Comparison of ENCODE assay signal across 8 cellular contexts in genomic region chr4:138035781-138036258, GRCh38.
A peak's percentile ranks its signal among the peaks of the same experiment; 100 is the strongest.
DNase-seq lines count a peak whose midpoint lies in the region; ATAC-seq, FAIRE-seq and TF ChIP-seq lines count a peak whose summit lies in the region.

No MANE protein-coding gene starts in this region.

- H3K9me3 Mint-ChIP-seq in natural killer cell treated with Interleukin-12 subunit alpha and Interleukin-12 subunit beta and Interleukin-15 and Interleukin-18, amount 100 ng/mL, for 72 hours = no peaks in the 10 kb centered on the region

- peak; percentile 98 for FAIRE-seq in GM12878 (lab: Jason Lieb, UNC)

- H3K4me3 Mint-ChIP-seq in natural killer cell treated with Interleukin-12 subunit alpha and Interleukin-12 subunit beta and Interleukin-15 and Interleukin-18, amount 100 ng/mL, for 72 hours = no peak overlapping the region

- WGBS in GM12878 (ENCODE audit: insufficient coverage, insufficient replicate concordance, low lambda C conversion rate, missing lambda C conversion rate) = 5% methylated on average over 1 of the region's 1 CpG

- H3K9me3 ChIP-seq in GM12878 (replicated peaks; ENCODE audit: control insufficient read depth, insufficient read depth, low read length) = no peaks in the 10 kb centered on the region

- CTCF ChIA-PET in GM12878 (lab: Yijun Ruan, JAX) = interaction anchor here (0.5 to 6.2 kb wide), 40 partner anchors 9 to 835 kb away, joined by 3 to 65 read pairs (median 4); partner anchors contain the start of gene SLC7A11

- intact Hi-C loops in GM12878 (cut with micrococcal nuclease; ENCODE audit: unreplicated experiment) = loop anchor here (1.0 to 5.0 kb wide), 7 partner anchors 54 to 835 kb away; no protein-coding TSS in a partner anchor

- in situ Hi-C loops in GM12878 (cut with MboI) = loop anchor here (5.0 kb wide), 1 partner anchor 646 kb away; no protein-coding TSS in a partner anchor

- H2AFZ ChIP-seq in GM12878 (ENCODE audit: control insufficient read depth, low read depth, low read length) = no peak overlapping the region; the same call in 1 of the 2 replicates

- H3K36me3 Mint-ChIP-seq in natural killer cell treated with Interleukin-12 subunit alpha and Interleukin-12 subunit beta and Interleukin-15 and Interleukin-18, amount 100 ng/mL, for 72 hours = no peaks in the 10 kb centered on the region

- SMC1A ChIA-PET in GM12878 (lab: Charles Lee; ENCODE audit: uncharacterized antibody, unreplicated experiment) = interaction anchor here (0.6 to 6.5 kb wide), 25 partner anchors 9 to 835 kb away, joined by 3 to 73 read pairs (median 3); no protein-coding TSS in a partner anchor

- no TSS peak for BruUV-seq in GM12878 (replicated peaks; lab: Mats Ljungman, UMichigan)

- POLR2A ChIA-PET in GM12878 (lab: Charles Lee) = no interaction called here

- no peak overlapping the region for H3K4me2 ChIP-seq in GM12878 (ENCODE audit: control insufficient read depth, insufficient read depth)

- peak; percentile 86 for TF ChIP-seq RAD21 in GM12878 (IDR thresholded peaks at IDR 0.05; ENCODE audit: insufficient read depth, low read depth, low read length)

- 0 out of 4 replicates have a peak, but pooled peaks of 1 of the 2 experiments have one; percentile 43 for TF ChIP-seq EP300 in GM12878 (IDR thresholded peaks at IDR 0.05; ENCODE audit: borderline replicate concordance in 1 of 2, control insufficient read depth in 1 of 2, low read depth in 2 of 2, low read length in 2 of 2)

- ATAC-seq in GM19438 (IDR thresholded peaks at IDR 0.05; ENCODE audit: low read depth, unreplicated experiment) = peak; percentile 100
- ATAC-seq in HG03280 (IDR thresholded peaks at IDR 0.05; ENCODE audit: unreplicated experiment) = peak; percentile 99
- peak; percentile 100 for ATAC-seq in GM12878
- ATAC-seq in natural killer cell treated with Interleukin-12 subunit alpha and Interleukin-12 subunit beta and Interleukin-15 and Interleukin-18, amount 100 ng/mL, for 72 hours = no peak

- H3K9ac ChIP-seq in GM12878 (ENCODE audit: control insufficient read depth, insufficient read depth, low read length) = no peak overlapping the region

- no peaks in the 10 kb centered on the region for H3K4me1 Mint-ChIP-seq in natural killer cell treated with Interleukin-12 subunit alpha and Interleukin-12 subunit beta and Interleukin-15 and Interleukin-18, amount 100 ng/mL, for 72 hours (ENCODE audit: low read depth in 2 of 2)

- H3K4me1 ChIP-seq in GM12878 (ENCODE audit: control insufficient read depth, insufficient read depth, low read length) = no peaks in the 10 kb centered on the region

- H4K20me1 ChIP-seq in GM12878 (ENCODE audit: control insufficient read depth, insufficient read depth) = no peaks in the 10 kb centered on the region

- TF ChIP-seq POLR2A in GM12878 (IDR thresholded peaks at IDR 0.05; ENCODE audit: low read depth, low read length) = no peak

- TF ChIP-seq CTCF in GM12878 (IDR thresholded peaks at IDR 0.05 in 2 of 3, conservative IDR thresholded peaks at IDR 0.05 in 1 of 3; ENCODE audit: control insufficient read depth in 2 of 3, extremely low read depth in 1 of 3, insufficient read depth in 1 of 3, low read depth in 3 of 3, low read length in 3 of 3) = peak; percentile 44 to 71 (median 64); a peak in 5 of 6 replicates

- H3K79me2 ChIP-seq in GM12878 (ENCODE audit: control insufficient read depth, insufficient read depth, low read length) = no peaks in the 10 kb centered on the region

- H3K4me3 ChIP-seq in GM12878 = no peak overlapping the region

- peak; percentile 61 for DNase-seq in DMS 273 (lab: John Stamatoyannopoulos, UW; ENCODE audit: unreplicated experiment)
- DNase-seq in NCI-H526 (lab: John Stamatoyannopoulos, UW) = peak; percentile 24 to 65
- DNase-seq in GM12878 (ENCODE audit: low read depth, low spot score) = peak; percentile 69
- peak; percentile 84 for DNase-seq in inferior parietal cortex (ENCODE audit: extremely low spot score)
- DNase-seq in stromal cell of bone marrow (ENCODE audit: low read depth) = peak; percentile 44
- DNase-seq in natural killer cell treated with Interleukin-12 subunit alpha and Interleukin-12 subunit beta and Interleukin-15 and Interleukin-18, amount 100 ng/mL, for 72 hours (ENCODE audit: low spot score) = no peak

- H3K27ac Mint-ChIP-seq in natural killer cell treated with Interleukin-12 subunit alpha and Interleukin-12 subunit beta and Interleukin-15 and Interleukin-18, amount 100 ng/mL, for 72 hours = no peak overlapping the region

- no peaks in the 10 kb centered on the region for H3K27me3 Mint-ChIP-seq in natural killer cell treated with Interleukin-12 subunit alpha and Interleukin-12 subunit beta and Interleukin-15 and Interleukin-18, amount 100 ng/mL, for 72 hours

- H3K27ac ChIP-seq in GM12878 (ENCODE audit: control insufficient read depth, insufficient read depth) = no peak overlapping the region

- no peaks in the 10 kb centered on the region for H3K27me3 ChIP-seq in GM12878 (replicated peaks in 1 of 2; ENCODE audit: control insufficient read depth in 2 of 2, insufficient read depth in 2 of 2, low read length in 1 of 2)

- no peaks in the 10 kb centered on the region for H3K36me3 ChIP-seq in GM12878 (ENCODE audit: control insufficient read depth in 2 of 2, insufficient read depth in 2 of 2, low read length in 1 of 2)

- RAD21 ChIA-PET in GM12878 (lab: Charles Lee; ENCODE audit: unreplicated experiment) = interaction anchor here (0.6 to 3.2 kb wide), 17 partner anchors 37 to 912 kb away, joined by 3 to 25 read pairs (median 4); no protein-coding TSS in a partner anchor

TF ChIP-seq in GM12878, 131 proteins besides CTCF, POLR2A, EP300 and RAD21 (continues in another document):
- TF ChIP-seq ZNF217 (IDR thresholded peaks at IDR 0.05) (no peak), RELA (IDR thresholded peaks at IDR 0.05; ENCODE audit: borderline replicate concordance, partially characterized antibody) (no peak), SMC3 (IDR thresholded peaks at IDR 0.05; ENCODE audit: borderline replicate concordance, low read length) (peak; percentile 86), MEF2B (IDR thresholded peaks at IDR 0.05; ENCODE audit: partially characterized antibody, poor library complexity, severe bottlenecking) (no peak), SIN3A (IDR thresholded peaks at IDR 0.05; ENCODE audit: low read depth, low read length) (no peak)
- TF ChIP-seq, protein P1, sequence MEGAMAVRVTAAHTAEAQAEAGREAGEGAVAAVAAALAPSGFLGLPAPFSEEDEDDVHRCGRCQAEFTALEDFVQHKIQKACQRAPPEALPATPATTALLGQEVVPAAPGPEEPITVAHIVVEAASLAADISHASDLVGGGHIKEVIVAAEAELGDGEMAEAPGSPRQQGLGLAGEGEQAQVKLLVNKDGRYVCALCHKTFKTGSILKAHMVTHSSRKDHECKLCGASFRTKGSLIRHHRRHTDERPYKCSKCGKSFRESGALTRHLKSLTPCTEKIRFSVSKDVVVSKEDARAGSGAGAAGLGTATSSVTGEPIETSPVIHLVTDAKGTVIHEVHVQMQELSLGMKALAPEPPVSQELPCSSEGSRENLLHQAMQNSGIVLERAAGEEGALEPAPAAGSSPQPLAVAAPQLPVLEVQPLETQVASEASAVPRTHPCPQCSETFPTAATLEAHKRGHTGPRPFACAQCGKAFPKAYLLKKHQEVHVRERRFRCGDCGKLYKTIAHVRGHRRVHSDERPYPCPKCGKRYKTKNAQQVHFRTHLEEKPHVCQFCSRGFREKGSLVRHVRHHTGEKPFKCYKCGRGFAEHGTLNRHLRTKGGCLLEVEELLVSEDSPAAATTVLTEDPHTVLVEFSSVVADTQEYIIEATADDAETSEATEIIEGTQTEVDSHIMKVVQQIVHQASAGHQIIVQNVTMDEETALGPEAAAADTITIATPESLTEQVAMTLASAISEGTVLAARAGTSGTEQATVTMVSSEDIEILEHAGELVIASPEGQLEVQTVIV (IDR thresholded peaks at IDR 0.05; ENCODE audit: borderline replicate concordance, partially characterized antibody) = no peak
- TF ChIP-seq, protein P2, sequence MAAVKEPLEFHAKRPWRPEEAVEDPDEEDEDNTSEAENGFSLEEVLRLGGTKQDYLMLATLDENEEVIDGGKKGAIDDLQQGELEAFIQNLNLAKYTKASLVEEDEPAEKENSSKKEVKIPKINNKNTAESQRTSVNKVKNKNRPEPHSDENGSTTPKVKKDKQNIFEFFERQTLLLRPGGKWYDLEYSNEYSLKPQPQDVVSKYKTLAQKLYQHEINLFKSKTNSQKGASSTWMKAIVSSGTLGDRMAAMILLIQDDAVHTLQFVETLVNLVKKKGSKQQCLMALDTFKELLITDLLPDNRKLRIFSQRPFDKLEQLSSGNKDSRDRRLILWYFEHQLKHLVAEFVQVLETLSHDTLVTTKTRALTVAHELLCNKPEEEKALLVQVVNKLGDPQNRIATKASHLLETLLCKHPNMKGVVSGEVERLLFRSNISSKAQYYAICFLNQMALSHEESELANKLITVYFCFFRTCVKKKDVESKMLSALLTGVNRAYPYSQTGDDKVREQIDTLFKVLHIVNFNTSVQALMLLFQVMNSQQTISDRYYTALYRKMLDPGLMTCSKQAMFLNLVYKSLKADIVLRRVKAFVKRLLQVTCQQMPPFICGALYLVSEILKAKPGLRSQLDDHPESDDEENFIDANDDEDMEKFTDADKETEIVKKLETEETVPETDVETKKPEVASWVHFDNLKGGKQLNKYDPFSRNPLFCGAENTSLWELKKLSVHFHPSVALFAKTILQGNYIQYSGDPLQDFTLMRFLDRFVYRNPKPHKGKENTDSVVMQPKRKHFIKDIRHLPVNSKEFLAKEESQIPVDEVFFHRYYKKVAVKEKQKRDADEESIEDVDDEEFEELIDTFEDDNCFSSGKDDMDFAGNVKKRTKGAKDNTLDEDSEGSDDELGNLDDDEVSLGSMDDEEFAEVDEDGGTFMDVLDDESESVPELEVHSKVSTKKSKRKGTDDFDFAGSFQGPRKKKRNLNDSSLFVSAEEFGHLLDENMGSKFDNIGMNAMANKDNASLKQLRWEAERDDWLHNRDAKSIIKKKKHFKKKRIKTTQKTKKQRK (IDR thresholded peaks at IDR 0.05; ENCODE audit: low read depth, low read length) = no peak
- TF ChIP-seq, protein P3, sequence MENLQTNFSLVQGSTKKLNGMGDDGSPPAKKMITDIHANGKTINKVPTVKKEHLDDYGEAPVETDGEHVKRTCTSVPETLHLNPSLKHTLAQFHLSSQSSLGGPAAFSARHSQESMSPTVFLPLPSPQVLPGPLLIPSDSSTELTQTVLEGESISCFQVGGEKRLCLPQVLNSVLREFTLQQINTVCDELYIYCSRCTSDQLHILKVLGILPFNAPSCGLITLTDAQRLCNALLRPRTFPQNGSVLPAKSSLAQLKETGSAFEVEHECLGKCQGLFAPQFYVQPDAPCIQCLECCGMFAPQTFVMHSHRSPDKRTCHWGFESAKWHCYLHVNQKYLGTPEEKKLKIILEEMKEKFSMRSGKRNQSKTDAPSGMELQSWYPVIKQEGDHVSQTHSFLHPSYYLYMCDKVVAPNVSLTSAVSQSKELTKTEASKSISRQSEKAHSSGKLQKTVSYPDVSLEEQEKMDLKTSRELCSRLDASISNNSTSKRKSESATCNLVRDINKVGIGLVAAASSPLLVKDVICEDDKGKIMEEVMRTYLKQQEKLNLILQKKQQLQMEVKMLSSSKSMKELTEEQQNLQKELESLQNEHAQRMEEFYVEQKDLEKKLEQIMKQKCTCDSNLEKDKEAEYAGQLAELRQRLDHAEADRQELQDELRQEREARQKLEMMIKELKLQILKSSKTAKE (IDR thresholded peaks at IDR 0.05; ENCODE audit: low read depth, poor library complexity, severe bottlenecking) = no peak

Comparison
In these comparisons a context has a peak if more than half of its experiments do, and no peak if none do; other contexts are left out.
1. ATAC-seq: peak in GM19438 (single experiment), HG03280 (single experiment) and GM12878 (single experiment); none in natural killer cell treated with Interleukin-12 subunit alpha and Interleukin-12 subunit beta and Interleukin-15 and Interleukin-18, amount 100 ng/mL, for 72 hours (0 of 2).